ENCODE assay signal across 11 cellular contexts in the genomic region with DNA sequence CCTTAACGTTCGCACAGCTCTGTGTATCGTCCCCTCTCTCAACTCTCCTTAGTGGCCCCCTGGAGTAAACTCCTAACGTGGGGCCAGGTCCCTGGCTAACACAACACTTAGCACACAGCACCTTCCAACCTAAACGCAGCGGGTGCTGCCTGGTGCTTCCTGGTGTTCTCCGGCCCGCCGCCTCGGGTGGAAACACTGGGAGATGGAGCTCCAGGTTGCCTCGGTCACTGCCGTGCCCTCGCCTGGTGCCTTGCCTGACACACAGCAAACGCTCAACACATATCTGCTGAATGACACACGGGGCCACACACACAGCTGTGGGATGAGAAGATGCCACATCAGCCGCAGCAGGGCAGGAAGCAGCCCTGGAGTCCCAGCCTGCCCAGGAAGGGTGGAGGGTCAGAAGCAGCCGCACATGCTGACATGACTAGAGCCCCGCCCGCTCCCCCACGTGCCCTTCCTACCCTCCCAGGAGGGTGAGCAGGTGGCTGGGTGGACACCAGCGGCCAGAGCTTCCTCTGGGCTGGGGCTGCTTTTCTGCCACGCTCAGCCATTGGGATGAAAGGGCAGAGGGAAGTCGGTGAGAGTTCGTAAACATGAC. TPM values are rescaled to one million over a fixed set of nuclear protein-coding genes. Genes with fewer than 3 reads are reported as not detected.
DNase-seq lines count a peak whose midpoint lies in the region; ATAC-seq and TF ChIP-seq lines count a peak whose summit lies in the region.
"Had no signal": no experiment of that assay in that cellular context is flagged by ENCODE, and none has a peak within 500 bp of the region (broad histone marks: within the 10 kb centered on the region; RNA-seq: fewer than 3 reads in every experiment).

No MANE protein-coding gene starts in this region.

- H3K14ac ChIP-seq in neuronal stem cell (ENCODE audit: low read length), result no peak overlapping the region

- no peak overlapping the region for H3K4ac ChIP-seq in neuronal stem cell (ENCODE audit: low read length)

- no peak for TF ChIP-seq EP300 in stomach (IDR thresholded peaks at IDR 0.05)

- peak overlapping the region in 3 of 4 donors; percentile 53 to 81 (median 69) for H3K27ac ChIP-seq in Peyer's patch
- no peak overlapping the region for H3K27ac ChIP-seq in neuronal stem cell (replicated peaks; ENCODE audit: low read length)
- no peak overlapping the region for H3K27ac ChIP-seq in stomach
- H3K27ac ChIP-seq: VCaP had no signal

- no peak overlapping the region for H3K23ac ChIP-seq in neuronal stem cell (ENCODE audit: low read depth, low read length, poor library complexity)

- H2BK12ac ChIP-seq in neuronal stem cell (ENCODE audit: low read length), result no peak overlapping the region

- intact Hi-C loops in stomach (cut with DNase I; ENCODE audit: low total_unique reads), result no loop called here

- no peak overlapping the region for H3K4me3 ChIP-seq in Peyer's patch
- no peak overlapping the region for H3K4me3 ChIP-seq in neuronal stem cell (ENCODE audit: low read length in 2 of 2)
- H3K4me3 ChIP-seq in stomach, result no peak overlapping the region

- peak overlapping the region; percentile 88 for H2AK5ac ChIP-seq in neuronal stem cell (ENCODE audit: low read depth, low read length)

- H3K36me3 ChIP-seq in Peyer's patch (peaks cover 0 to 36% (median 0%) of the 10 kb centered on the region in 3 donors), neuronal stem cell (replicated peaks in 1 of 2; ENCODE audit: control insufficient read depth in 2 of 2, insufficient read depth in 2 of 2, low read length in 2 of 2) (peaks cover 0 to 2% of the 10 kb centered on the region in 2 donors), stomach (peaks cover 0 to 32% (median 26%) of the 10 kb centered on the region in 4 donors)

- no peak overlapping the region for H2AFZ ChIP-seq in neuronal stem cell (ENCODE audit: low read length)

- no peak overlapping the region for H3K18ac ChIP-seq in neuronal stem cell (ENCODE audit: low read length)

- H2BK120ac ChIP-seq in neuronal stem cell (ENCODE audit: low read depth, low read length), result no peak overlapping the region

- no peak overlapping the region for H4K8ac ChIP-seq in neuronal stem cell (ENCODE audit: low read depth, low read length)

- H2BK5ac ChIP-seq in neuronal stem cell (ENCODE audit: low read length), result no peak overlapping the region

- peak overlapping the region; percentile 37 for H3K9ac ChIP-seq in neuronal stem cell (ENCODE audit: low read depth, low read length, poor library complexity)

- ATAC-seq in esophagus mucosa, result peak; percentile 32
- no peak for ATAC-seq in GM21390 (IDR thresholded peaks at IDR 0.05; ENCODE audit: unreplicated experiment)

- H2BK15ac ChIP-seq in neuronal stem cell (ENCODE audit: low read length), result no peak overlapping the region

- H4K91ac ChIP-seq in neuronal stem cell (ENCODE audit: low read depth, low read length, poor library complexity), result no peak overlapping the region

- TF ChIP-seq POLR2A in Peyer's patch (IDR thresholded peaks at IDR 0.05), result no peak
- no peak for TF ChIP-seq POLR2A in stomach (IDR thresholded peaks at IDR 0.05)

- no peaks in the 10 kb centered on the region for H3K9me3 ChIP-seq in Peyer's patch
- H3K9me3 ChIP-seq in neuronal stem cell (replicated peaks in 1 of 2; ENCODE audit: control insufficient read depth in 2 of 2, insufficient read depth in 1 of 2, low read depth in 1 of 2, low read length in 2 of 2), result no peaks in the 10 kb centered on the region
- no peaks in the 10 kb centered on the region for H3K9me3 ChIP-seq in stomach

- H3K79me1 ChIP-seq in neuronal stem cell (ENCODE audit: low read depth, low read length), result peaks cover 25% of the 10 kb centered on the region

- DNase-seq in EH (ENCODE audit: low read depth), result peak; percentile 25
- DNase-seq in Peyer's patch, result peak in 2 of 3 donors; percentile 78 to 85
- no peak for DNase-seq in neuronal stem cell (ENCODE audit: low spot score)
- DNase-seq in AG08396 (ENCODE audit: low spot score), result no peak
- DNase-seq in stomach, result no peak
- DNase-seq in stimulated activated CD4-positive, alpha-beta T cell treated with anti-CD3 and anti-CD28 coated beads, Interleukin-12 subunit alpha, Interleukin-12 subunit beta, amount 100 ng/mL, for 4 hours, result no peak
- DNase-seq: activated gamma-delta T cell treated with Interleukin-2 at 50 U/mL for 16 hours, NCI-H187 treated with DMSO at 0.1 percent for 48 hours had no signal

- TF ChIP-seq CTCF in Peyer's patch (IDR thresholded peaks at IDR 0.05) (no peak), stomach (IDR thresholded peaks at IDR 0.05) (no peak)

- no peak overlapping the region for H3K4me2 ChIP-seq in neuronal stem cell (ENCODE audit: insufficient read depth, low read length, poor library complexity, severe bottlenecking)

- WGBS in neuronal stem cell (ENCODE audit: extremely low coverage in 2 of 2, insufficient read length in 2 of 2, insufficient replicate concordance in 1 of 2), 2 donors, result no CpG with 5 or more reads among the region's 24 CpGs
- 72 to 82% (median 75%) methylated on average over 22 to 24 of the region's 24 CpGs for WGBS in stomach, 5 donors

- peaks cover 0 to 29% (median 0%) of the 10 kb centered on the region in 4 donors for H3K4me1 ChIP-seq in Peyer's patch
- no peaks in the 10 kb centered on the region for H3K4me1 ChIP-seq in neuronal stem cell (ENCODE audit: control insufficient read depth in 2 of 2, insufficient read depth in 1 of 2, low read depth in 1 of 2, low read length in 2 of 2)
- H3K4me1 ChIP-seq in stomach, result peaks cover 0 to 15% (median 6%) of the 10 kb centered on the region in 4 donors

- no peaks in the 10 kb centered on the region for H3K27me3 ChIP-seq in Peyer's patch
- H3K27me3 ChIP-seq in neuronal stem cell (ENCODE audit: control insufficient read depth in 3 of 3, insufficient read depth in 3 of 3, low read depth in 1 of 3, low read length in 3 of 3), result no peaks in the 10 kb centered on the region
- H3K27me3 ChIP-seq in stomach, result no peaks in the 10 kb centered on the region

RNA-seq across cellular contexts. Expression of a gene that starts 6.6 kb away (rescaled TPM):
- total RNA-seq in Peyer's patch (1,000 to 10,000 TPM in 1 of 4 donors, 100 to 1,000 TPM in 3; 116 to 1,166 (median 748) TPM), esophagus mucosa (52.4 TPM), stomach (10 to 100 TPM in 4 of 5 donors, 1 to 10 TPM in 1; 8.8 to 99.4 (median 23.9) TPM)
- polyA plus RNA-seq in neuronal stem cell (2013, experiment 1 of 2), result 35.9 TPM
- 36.4 TPM for polyA plus RNA-seq in neuronal stem cell (2013, experiment 2 of 2)
- 10 to 100 TPM; 36.8 to 54.7 (median 49.3) TPM for polyA plus RNA-seq in stomach

Comparison
In these comparisons a context has a peak if more than half of its experiments do, and no peak if none do; other contexts are left out.
1. DNase-seq: peak in EH (single experiment) and Peyer's patch (2 of 3); none in neuronal stem cell (single experiment), AG08396 (single experiment), stomach (single experiment) and stimulated activated CD4-positive, alpha-beta T cell treated with anti-CD3 and anti-CD28 coated beads, Interleukin-12 subunit alpha, Interleukin-12 subunit beta, amount 100 ng/mL, for 4 hours (single experiment).
2. H3K27ac ChIP-seq: peak in Peyer's patch (3 of 4); none in neuronal stem cell (single experiment) and stomach (0 of 5).